In the genomic region with DNA sequence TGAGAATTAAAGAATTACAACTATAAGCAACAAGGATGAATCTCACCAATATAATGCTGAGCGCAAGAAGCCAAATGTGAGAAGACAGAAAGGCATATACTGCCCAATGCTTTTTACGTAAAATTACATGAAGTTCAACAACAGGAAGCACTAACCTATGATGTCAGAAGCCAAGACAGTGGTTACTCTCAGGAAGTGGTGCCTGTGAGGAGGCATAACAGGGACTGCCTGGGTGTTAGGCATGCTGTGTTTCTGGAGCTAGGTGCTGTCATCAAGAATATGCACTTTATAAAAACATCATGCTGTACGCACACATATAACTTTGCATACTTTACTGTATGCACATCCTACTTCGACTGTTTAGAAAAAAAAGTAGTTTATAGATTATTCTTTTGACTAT, we compare ENCODE assay signal across 16 cellular contexts. TPM values are rescaled to one million over a fixed set of nuclear protein-coding genes. Genes with fewer than 3 reads are reported as not detected.
DNase-seq lines count a peak whose midpoint lies in the region; ATAC-seq and TF ChIP-seq lines count a peak whose summit lies in the region.
"Had no signal": no experiment of that assay in that cellular context is flagged by ENCODE, and none has a peak within 500 bp of the region (broad histone marks: within the 10 kb centered on the region; RNA-seq: fewer than 3 reads in every experiment).

No MANE protein-coding gene starts in this region.

- H3K27me3 Mint-ChIP-seq in nephron (ENCODE audit: low read depth), result peaks cover 4% of the 10 kb centered on the region
- H3K27me3 Mint-ChIP-seq: stimulated activated naive B cell treated with anti-CD40 and anti-IgM and Interleukin-4, amounts not matched to agents 10 μg/mL and 1 μg/mL and 100 μg/mL, for 72 hours had no signal

- H3K27me3 ChIP-seq in uterus, result no peaks in the 10 kb centered on the region
- H3K27me3 ChIP-seq: upper lobe of left lung had no signal

- peaks cover 47% of the 10 kb centered on the region for H3K4me1 Mint-ChIP-seq in nephron

- TF ChIP-seq CTCF in astrocyte of the spinal cord (IDR thresholded peaks at IDR 0.05; ENCODE audit: low read depth, low read length), result no peak
- no peak for TF ChIP-seq CTCF in nephron (IDR thresholded peaks at IDR 0.05; ENCODE audit: unreplicated experiment in 3 of 3)
- TF ChIP-seq CTCF in uterus (IDR thresholded peaks at IDR 0.05), result no peak

- no peaks in the 10 kb centered on the region for H3K4me1 ChIP-seq in uterus

- no peaks in the 10 kb centered on the region for H3K9me3 ChIP-seq in uterus
- H3K9me3 ChIP-seq: left ventricle myocardium inferior, upper lobe of left lung had no signal

- H3K9me3 Mint-ChIP-seq in nephron, result no peaks in the 10 kb centered on the region
- H3K9me3 Mint-ChIP-seq: stimulated activated naive B cell treated with anti-CD40 and anti-IgM and Interleukin-4, amounts not matched to agents 10 μg/mL and 1 μg/mL and 100 μg/mL, for 72 hours had no signal

- ATAC-seq in GM19463 (IDR thresholded peaks at IDR 0.05; ENCODE audit: unreplicated experiment), result no peak
- ATAC-seq: stimulated activated naive B cell treated with anti-CD40 and anti-IgM and Interleukin-4, amounts not matched to agents 10 μg/mL and 1 μg/mL and 100 μg/mL, for 72 hours had no signal

- H3K27ac Mint-ChIP-seq in nephron, result peak overlapping the region in 2 of 3 experiments; percentile 54 to 87
- H3K27ac Mint-ChIP-seq: stimulated activated naive B cell treated with anti-CD40 and anti-IgM and Interleukin-4, amounts not matched to agents 10 μg/mL and 1 μg/mL and 100 μg/mL, for 72 hours had no signal

- H3K36me3 Mint-ChIP-seq in nephron (ENCODE audit: low read depth), result peaks cover 6% of the 10 kb centered on the region

- H3K36me3 ChIP-seq in uterus, result no peaks in the 10 kb centered on the region
- H3K36me3 ChIP-seq: left ventricle myocardium inferior, upper lobe of left lung had no signal

- H3K27ac ChIP-seq in uterus, result no peak overlapping the region
- H3K27ac ChIP-seq: upper lobe of left lung had no signal

- H3K4me3 ChIP-seq in astrocyte of the spinal cord (ENCODE audit: low read depth, low read length) (no peak overlapping the region), uterus (no peak overlapping the region)
- H3K4me3 ChIP-seq: left ventricle myocardium inferior, upper lobe of left lung had no signal

- in situ Hi-C loops in astrocyte of the spinal cord (cut with HindIII; ENCODE audit: low sequenced_read_pairs), result no loop called here

- H3K4me3 Mint-ChIP-seq in nephron, result no peak overlapping the region
- H3K4me3 Mint-ChIP-seq: stimulated activated naive B cell treated with anti-CD40 and anti-IgM and Interleukin-4, amounts not matched to agents 10 μg/mL and 1 μg/mL and 100 μg/mL, for 72 hours had no signal

- no peak for TF ChIP-seq POLR2A in uterus (IDR thresholded peaks at IDR 0.05)

- intact Hi-C loops in uterus (cut with DNase I; ENCODE audit: low total_unique reads), result no loop called here

- DNase-seq in NCI-H510A treated with DMSO at 0.1 percent for 48 hours (lab: John Stamatoyannopoulos, UW) (peak; percentile 27), NCI-H510A (lab: John Stamatoyannopoulos, UW) (no peak), M059J (ENCODE audit: low read depth) (peak; percentile 37), astrocyte of the spinal cord (ENCODE audit: low read depth, low spot score) (peak; percentile 21), NCI-H187 treated with DMSO at 0.1 percent for 48 hours (lab: John Stamatoyannopoulos, UW) (no peak), uterus (no peak)
- DNase-seq: 8988T; activated T-cell treated with anti-CD3 and anti-CD28 coated beads, Interleukin-2, amount 50 U/mL, for 1 hour; C1 segment of cervical spinal cord; caudate nucleus; foreskin melanocyte; left ventricle myocardium inferior; stimulated activated naive B cell treated with anti-CD40 and anti-IgM and Interleukin-4, amounts not matched to agents 10 μg/mL and 1 μg/mL and 100 μg/mL, for 72 hours; upper lobe of left lung had no signal

RNA-seq across cellular contexts. Expression of gene FRMD3, which starts 30.1 kb away (rescaled TPM):
- total RNA-seq in M059J (2014; rRNA removed; shearing (Covaris generic)), result 5.0 and 5.8 TPM in 2 replicates
- 10 to 100 TPM in 1 of 4 donors, 1 to 10 TPM in 3; 1.8 to 13.3 (median 3.3) TPM for total RNA-seq in uterus

Comparison
In these comparisons a context has a peak if more than half of its experiments do, and no peak if none do; other contexts are left out.
1. DNase-seq: peak in NCI-H510A treated with DMSO at 0.1 percent for 48 hours (single experiment), M059J (single experiment) and astrocyte of the spinal cord (single experiment); none in NCI-H510A (single experiment), NCI-H187 treated with DMSO at 0.1 percent for 48 hours (single experiment) and uterus (0 of 2).